In the genomic region with DNA sequence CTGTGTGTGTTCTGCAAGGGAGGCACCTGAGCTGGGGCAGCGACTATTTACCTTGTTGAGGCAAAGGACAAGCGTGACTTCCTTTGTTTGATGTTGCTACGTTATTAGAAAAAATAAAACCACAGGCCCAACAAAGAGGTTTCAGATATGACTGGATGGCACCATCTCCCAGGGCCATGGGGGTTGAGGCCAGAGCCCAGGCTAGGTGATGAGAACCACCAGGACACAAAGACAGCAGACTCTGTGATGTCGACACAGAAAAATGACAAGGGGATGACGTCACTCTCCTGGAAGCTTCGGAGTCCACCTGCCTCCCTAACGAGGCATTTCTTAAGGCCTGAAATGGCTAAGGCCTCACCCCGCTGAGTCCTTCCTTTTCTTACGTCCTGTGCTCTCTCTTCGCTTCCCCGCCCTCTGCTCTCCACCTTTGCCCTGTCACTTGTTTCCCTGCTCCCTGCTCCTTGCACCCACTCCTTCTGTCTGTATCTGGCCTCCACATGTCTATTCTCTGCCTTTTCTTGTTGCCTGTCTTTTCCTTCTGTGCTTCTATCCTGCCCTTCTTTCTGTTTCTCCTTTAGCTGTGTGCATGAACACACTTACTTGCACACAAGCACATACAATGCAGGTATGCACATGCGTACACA, we compare ENCODE assay signal across 8 cellular contexts.
DNase-seq lines count a peak whose midpoint lies in the region; ATAC-seq, FAIRE-seq and TF ChIP-seq lines count a peak whose summit lies in the region.

No MANE protein-coding gene starts in this region.

- H3K9me3 ChIP-seq in GM12878 (replicated peaks; ENCODE audit: control insufficient read depth, insufficient read depth, low read length) (peaks cover 1% of the 10 kb centered on the region; the same call in 2 of the 3 replicates), heart left ventricle (no peaks in the 10 kb centered on the region)

- in situ Hi-C loops in GM12878 (cut with MboI): no loop called here

- DNase-seq in DMS153 treated with DMSO at 0.1 percent for 48 hours (lab: John Stamatoyannopoulos, UW; ENCODE audit: unreplicated experiment): peak; percentile 94
- DNase-seq in NCI-H526 (lab: John Stamatoyannopoulos, UW): peak; percentile 81 to 84
- no peak for DNase-seq in GM12878 (ENCODE audit: low read depth, low spot score)
- peak; percentile 4 to 9 for DNase-seq in stimulated activated CD8-positive, alpha-beta memory T cell treated with anti-CD3 and anti-CD28 coated beads, Interleukin-15, amount 100 ng/mL, for 48 hours (ENCODE audit: low read depth in 2 of 2)
- DNase-seq in AG08396 (ENCODE audit: low spot score): no peak
- no peak for DNase-seq in heart left ventricle

- RAD21 ChIA-PET in GM12878 (lab: Charles Lee; ENCODE audit: unreplicated experiment): interaction anchor here (0.8 to 4.6 kb wide), 21 partner anchors 13 to 280 kb away, joined by 3 to 31 read pairs (median 4); partner anchors contain the start of gene ADRB1

- 54% methylated on average over 11 of the region's 12 CpGs for WGBS in GM12878 (ENCODE audit: insufficient coverage, insufficient replicate concordance, low lambda C conversion rate, missing lambda C conversion rate)
- 79 to 85% (median 80%) methylated on average over 12 of the region's 12 CpGs for WGBS in heart left ventricle, 4 donors

- H3K4me1 ChIP-seq in GM12878 (ENCODE audit: control insufficient read depth, insufficient read depth, low read length): peaks cover 50% of the 10 kb centered on the region
- H3K4me1 ChIP-seq in heart left ventricle: peaks cover 0 to 40% (median 7%) of the 10 kb centered on the region in 12 donors

- BruUV-seq in GM12878 (replicated peaks; lab: Mats Ljungman, UMichigan): no TSS peak

- H3K9ac ChIP-seq in GM12878 (ENCODE audit: control insufficient read depth, insufficient read depth, low read length): peak overlapping the region; percentile 38

- H3K27me3 ChIP-seq in GM12878 (replicated peaks in 1 of 2; ENCODE audit: control insufficient read depth in 2 of 2, insufficient read depth in 2 of 2, low read length in 1 of 2): no peaks in the 10 kb centered on the region
- no peaks in the 10 kb centered on the region for H3K27me3 ChIP-seq in heart left ventricle

- CTCF ChIA-PET in GM12878 (lab: Yijun Ruan, JAX): interaction anchor here (0.6 to 1.6 kb wide), 10 partner anchors 9 to 181 kb away, joined by 3 to 6 read pairs (median 3); no protein-coding TSS in a partner anchor

- no peaks in the 10 kb centered on the region for H4K20me1 ChIP-seq in GM12878 (ENCODE audit: control insufficient read depth, insufficient read depth)

- SMC1A ChIA-PET in GM12878 (lab: Charles Lee; ENCODE audit: uncharacterized antibody, unreplicated experiment): interaction anchor here (0.6 to 4.3 kb wide), 27 partner anchors 9 to 140 kb away, joined by 3 to 32 read pairs (median 5); no protein-coding TSS in a partner anchor

- TF ChIP-seq CTCF in GM12878 (IDR thresholded peaks at IDR 0.05 in 2 of 3, conservative IDR thresholded peaks at IDR 0.05 in 1 of 3; ENCODE audit: control insufficient read depth in 2 of 3, extremely low read depth in 1 of 3, insufficient read depth in 1 of 3, low read depth in 3 of 3, low read length in 3 of 3) (no peak), heart left ventricle (IDR thresholded peaks at IDR 0.05) (no peak)

- POLR2A ChIA-PET in GM12878 (lab: Charles Lee): interaction anchor here (0.8 to 2.2 kb wide), 10 partner anchors 22 to 136 kb away, joined by 3 to 12 read pairs (median 6); no protein-coding TSS in a partner anchor

- ATAC-seq in GM21447 (IDR thresholded peaks at IDR 0.05; ENCODE audit: unreplicated experiment): peak; percentile 34
- peak; percentile 74 for ATAC-seq in GM12878
- no peak for ATAC-seq in GM21619 (IDR thresholded peaks at IDR 0.05; ENCODE audit: unreplicated experiment)
- ATAC-seq in heart left ventricle: no peak

- TF ChIP-seq POLR2A in GM12878 (IDR thresholded peaks at IDR 0.05; ENCODE audit: low read depth, low read length) (no peak), heart left ventricle (IDR thresholded peaks at IDR 0.05) (no peak)

- intact Hi-C loops in GM12878 (cut with micrococcal nuclease; ENCODE audit: unreplicated experiment) (loop anchor here (2.0 to 5.0 kb wide), 3 partner anchors 83 to 136 kb away; no protein-coding TSS in a partner anchor), heart left ventricle (cut with DNase I) (no loop called here)

- peak overlapping the region; percentile 78 for H3K4me2 ChIP-seq in GM12878 (ENCODE audit: control insufficient read depth, insufficient read depth)

- H3K4me3 ChIP-seq in GM12878: no peak overlapping the region
- H3K4me3 ChIP-seq in heart left ventricle: no peak overlapping the region

- H3K27ac ChIP-seq in GM12878 (ENCODE audit: control insufficient read depth, insufficient read depth): peak overlapping the region; percentile 87
- peak overlapping the region in 1 of 12 donors; percentile 21 for H3K27ac ChIP-seq in heart left ventricle

- no peaks in the 10 kb centered on the region for H3K36me3 ChIP-seq in GM12878 (ENCODE audit: control insufficient read depth in 2 of 2, insufficient read depth in 2 of 2, low read length in 1 of 2)
- no peaks in the 10 kb centered on the region for H3K36me3 ChIP-seq in heart left ventricle

- TF ChIP-seq EP300 in GM12878 (IDR thresholded peaks at IDR 0.05; ENCODE audit: borderline replicate concordance in 1 of 2, control insufficient read depth in 1 of 2, low read depth in 2 of 2, low read length in 2 of 2): no peak

- H3K79me2 ChIP-seq in GM12878 (ENCODE audit: control insufficient read depth, insufficient read depth, low read length): no peaks in the 10 kb centered on the region

- TF ChIP-seq RAD21 in GM12878 (IDR thresholded peaks at IDR 0.05; ENCODE audit: insufficient read depth, low read depth, low read length): no peak

- FAIRE-seq in GM12878 (lab: Jason Lieb, UNC): peak; percentile 47

- H2AFZ ChIP-seq in GM12878 (ENCODE audit: control insufficient read depth, low read depth, low read length): peak overlapping the region; percentile 74

TF ChIP-seq in GM12878, 131 proteins besides CTCF, POLR2A, EP300 and RAD21 (continues in another document):
- TF ChIP-seq CHD1 (IDR thresholded peaks at IDR 0.05; ENCODE audit: low read depth, low read length): peak; percentile 86; the same call in 1 of the 2 replicates
- TF ChIP-seq JUNB (IDR thresholded peaks at IDR 0.05): peak; percentile 60
- TF ChIP-seq SP1 (IDR thresholded peaks at IDR 0.05; ENCODE audit: low read depth, low read length): peak; percentile 13
- no peak for TF ChIP-seq RCOR1 (conservative IDR thresholded peaks at IDR 0.05; ENCODE audit: low read depth, low read length)
- TF ChIP-seq CBX5 (IDR thresholded peaks at IDR 0.05; ENCODE audit: low read depth): no peak
- TF ChIP-seq IKZF1 (conservative IDR thresholded peaks at IDR 0.05): peak; percentile 48
- no peak for TF ChIP-seq GATAD2B (conservative IDR thresholded peaks at IDR 0.05; ENCODE audit: low read depth)
- TF ChIP-seq HDGF (IDR thresholded peaks at IDR 0.05): peak; percentile 98
- no peak for TF ChIP-seq HDAC2 (IDR thresholded peaks at IDR 0.05)
- TF ChIP-seq KDM1A (IDR thresholded peaks at IDR 0.05; ENCODE audit: borderline replicate concordance): no peak
- peak; percentile 44; the same call in 1 of the 2 replicates for TF ChIP-seq SREBF1 (IDR thresholded peaks at IDR 0.05; ENCODE audit: low read length)
- no peak for TF ChIP-seq MEF2A (IDR thresholded peaks at IDR 0.05; ENCODE audit: insufficient read depth, low read depth, low read length)
- TF ChIP-seq POLR2AphosphoS5 (IDR thresholded peaks at IDR 0.05; ENCODE audit: low read length): no peak
- no peak for TF ChIP-seq STAT1 (conservative IDR thresholded peaks at IDR 0.05)
- no peak for TF ChIP-seq KAT2A (conservative IDR thresholded peaks at IDR 0.05; ENCODE audit: control insufficient read depth, low read depth, low read length)
- no peak for TF ChIP-seq BRCA1 (IDR thresholded peaks at IDR 0.05; ENCODE audit: low read depth, low read length)
- 0 out of 2 replicates have a peak, but pooled peaks have one; percentile 12 for TF ChIP-seq TCF3 (IDR thresholded peaks at IDR 0.05; ENCODE audit: borderline replicate concordance, insufficient read depth, low read depth, low read length)
- peak; percentile 95 for TF ChIP-seq FOXK2 (IDR thresholded peaks at IDR 0.05)
- TF ChIP-seq ZNF217 (IDR thresholded peaks at IDR 0.05): no peak
- TF ChIP-seq ESRRA (IDR thresholded peaks at IDR 0.05; ENCODE audit: low read length): no peak
- TF ChIP-seq CBX3 (IDR thresholded peaks at IDR 0.05; ENCODE audit: borderline replicate concordance, low read depth): no peak
- peak; percentile 75 for TF ChIP-seq NR2F1 (conservative IDR thresholded peaks at IDR 0.05)
- TF ChIP-seq RUNX3 (IDR thresholded peaks at IDR 0.05; ENCODE audit: low read length): peak; percentile 92
- TF ChIP-seq, protein P1, sequence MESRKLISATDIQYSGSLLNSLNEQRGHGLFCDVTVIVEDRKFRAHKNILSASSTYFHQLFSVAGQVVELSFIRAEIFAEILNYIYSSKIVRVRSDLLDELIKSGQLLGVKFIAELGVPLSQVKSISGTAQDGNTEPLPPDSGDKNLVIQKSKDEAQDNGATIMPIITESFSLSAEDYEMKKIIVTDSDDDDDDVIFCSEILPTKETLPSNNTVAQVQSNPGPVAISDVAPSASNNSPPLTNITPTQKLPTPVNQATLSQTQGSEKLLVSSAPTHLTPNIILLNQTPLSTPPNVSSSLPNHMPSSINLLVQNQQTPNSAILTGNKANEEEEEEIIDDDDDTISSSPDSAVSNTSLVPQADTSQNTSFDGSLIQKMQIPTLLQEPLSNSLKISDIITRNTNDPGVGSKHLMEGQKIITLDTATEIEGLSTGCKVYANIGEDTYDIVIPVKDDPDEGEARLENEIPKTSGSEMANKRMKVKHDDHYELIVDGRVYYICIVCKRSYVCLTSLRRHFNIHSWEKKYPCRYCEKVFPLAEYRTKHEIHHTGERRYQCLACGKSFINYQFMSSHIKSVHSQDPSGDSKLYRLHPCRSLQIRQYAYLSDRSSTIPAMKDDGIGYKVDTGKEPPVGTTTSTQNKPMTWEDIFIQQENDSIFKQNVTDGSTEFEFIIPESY (IDR thresholded peaks at IDR 0.05): no peak; the same call in 1 of the 2 replicates
- TF ChIP-seq WRNIP1 (IDR thresholded peaks at IDR 0.05; ENCODE audit: borderline replicate concordance, low read depth, low read length): no peak
- TF ChIP-seq CEBPB (IDR thresholded peaks at IDR 0.05; ENCODE audit: borderline replicate concordance in 1 of 2, low read depth in 2 of 2, low read length in 2 of 2): no peak
- TF ChIP-seq MEF2B (IDR thresholded peaks at IDR 0.05; ENCODE audit: partially characterized antibody, poor library complexity, severe bottlenecking): no peak

Comparison
In these comparisons a context has a peak if more than half of its experiments do, and no peak if none do; other contexts are left out.
1. DNase-seq: peak in DMS153 treated with DMSO at 0.1 percent for 48 hours (single experiment), NCI-H526 (2 of 2) and stimulated activated CD8-positive, alpha-beta memory T cell treated with anti-CD3 and anti-CD28 coated beads, Interleukin-15, amount 100 ng/mL, for 48 hours (2 of 2); none in GM12878 (single experiment), AG08396 (single experiment) and heart left ventricle (0 of 5).
2. ATAC-seq: peak in GM21447 (single experiment) and GM12878 (single experiment); none in GM21619 (single experiment) and heart left ventricle (0 of 4).